In genomic region chr6:105898286-105898685, GRCh38 we compare ENCODE assay signal across 10 cellular contexts.
DNase-seq lines count a peak whose midpoint lies in the region; ATAC-seq and TF ChIP-seq lines count a peak whose summit lies in the region.
"Had no signal": no experiment of that assay in that cellular context is flagged by ENCODE, and none has a peak within 500 bp of the region (broad histone marks: within the 10 kb centered on the region; RNA-seq: fewer than 3 reads in every experiment).

No MANE protein-coding gene starts in this region.

- H3K4me3 ChIP-seq in AG04449 (ENCODE audit: low read depth, low read length) = no peak overlapping the region

- no peaks in the 10 kb centered on the region for H3K36me3 Mint-ChIP-seq in activated B cell treated with CpG ODN at 0.5 μM for 24 hours (ENCODE audit: low read depth)
- H3K36me3 Mint-ChIP-seq: IgD-negative memory B cell had no signal

- intact Hi-C loops in activated B cell treated with CpG ODN at 0.5 μM for 24 hours (cut with micrococcal nuclease) = loop anchor here (2.0 kb wide), 1 partner anchor 13 kb away; no protein-coding TSS in a partner anchor

- TF ChIP-seq CTCF in AG04449 (IDR thresholded peaks at IDR 0.05; ENCODE audit: insufficient read depth, low read length, missing control alignments) (no peak), activated B cell treated with CpG ODN at 0.5 μM for 24 hours (IDR thresholded peaks at IDR 0.05) (no peak)

- CTCF ChIA-PET in AG04449 (lab: Yijun Ruan, JAX) = no interaction called here
- CTCF ChIA-PET in activated B cell treated with CpG ODN at 0.5 μM for 24 hours (lab: Charles Lee) = no interaction called here

- peaks cover 18% of the 10 kb centered on the region for H3K4me1 Mint-ChIP-seq in activated B cell treated with CpG ODN at 0.5 μM for 24 hours

- H3K27me3 Mint-ChIP-seq in activated B cell treated with CpG ODN at 0.5 μM for 24 hours = peaks cover 6% of the 10 kb centered on the region

- POLR2A ChIA-PET in AG04449 (lab: Yijun Ruan, JAX) (no interaction called here), activated B cell treated with CpG ODN at 0.5 μM for 24 hours (lab: Charles Lee) (no interaction called here)

- no peak overlapping the region for H3K27ac Mint-ChIP-seq in activated B cell treated with CpG ODN at 0.5 μM for 24 hours
- H3K27ac Mint-ChIP-seq: IgD-negative memory B cell had no signal

- H3K9me3 Mint-ChIP-seq in activated B cell treated with CpG ODN at 0.5 μM for 24 hours = no peaks in the 10 kb centered on the region
- H3K9me3 Mint-ChIP-seq: IgD-negative memory B cell had no signal

- ATAC-seq in GM19023 (IDR thresholded peaks at IDR 0.05; ENCODE audit: unreplicated experiment) = peak; percentile 72
- ATAC-seq in HG02943 (IDR thresholded peaks at IDR 0.05; ENCODE audit: low read depth, unreplicated experiment) = peak; percentile 55
- ATAC-seq in activated B cell treated with CpG ODN at 0.5 μM for 24 hours (ENCODE audit: low read depth) = peak; percentile 28

- H3K4me3 Mint-ChIP-seq in activated B cell treated with CpG ODN at 0.5 μM for 24 hours = no peak overlapping the region
- H3K4me3 Mint-ChIP-seq: IgD-negative memory B cell had no signal

- peak; percentile 46 for DNase-seq in AG04449 (ENCODE audit: low read depth, low spot score)
- DNase-seq in activated B cell treated with CpG ODN at 0.5 μM for 24 hours = no peak
- DNase-seq in mucosa of gallbladder (ENCODE audit: low spot score) = no peak
- DNase-seq in NCI-H2196 treated with DMSO at 0.1 percent for 48 hours (lab: John Stamatoyannopoulos, UW; ENCODE audit: unreplicated experiment) = no peak
- DNase-seq in SIG-M5 treated with dmso at 0.1 percent for 504 hours (lab: John Stamatoyannopoulos, UW; ENCODE audit: unreplicated experiment) = no peak
- no peak for DNase-seq in NCI-H2107 treated with DMSO at 0.1 percent for 48 hours (lab: John Stamatoyannopoulos, UW; ENCODE audit: unreplicated experiment)
- DNase-seq: DND-41 had no signal
